In the genomic region with DNA sequence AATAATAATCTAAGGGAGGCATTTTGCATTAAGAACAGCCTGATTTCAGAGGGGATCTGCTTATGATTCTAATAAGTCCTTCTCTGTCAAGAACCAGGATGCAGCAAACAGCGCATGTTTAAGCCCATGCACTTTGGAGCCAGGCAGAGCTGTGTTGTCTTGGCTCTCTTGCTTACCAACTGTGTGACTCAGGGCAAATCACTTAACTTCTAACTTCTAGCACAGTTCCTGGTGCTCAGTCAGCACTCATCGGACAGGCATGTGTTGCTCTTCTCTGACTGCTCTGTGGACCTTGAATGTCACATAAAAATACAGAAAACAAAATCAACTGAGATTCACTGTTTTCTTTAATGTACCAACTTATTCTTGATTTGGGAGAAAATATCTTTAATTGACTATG, we compare ENCODE assay signal across 14 cellular contexts. TPM values are rescaled to one million over a fixed set of nuclear protein-coding genes. Genes with fewer than 3 reads are reported as not detected.
A peak's percentile ranks its signal among the peaks of the same experiment; 100 is the strongest.
DNase-seq lines count a peak whose midpoint lies in the region; ATAC-seq, FAIRE-seq and TF ChIP-seq lines count a peak whose summit lies in the region.
"Had no signal": no experiment of that assay in that cellular context is flagged by ENCODE, and none has a peak within 500 bp of the region (broad histone marks: within the 10 kb centered on the region; RNA-seq: fewer than 3 reads in every experiment).

No MANE protein-coding gene starts in this region.

- H3K4me3 ChIP-seq in mammary epithelial cell (replicated peaks in 1 of 3; ENCODE audit: insufficient read depth in 1 of 3, low read depth in 2 of 3, low read length in 3 of 3) (no peak overlapping the region), right cardiac atrium (ENCODE audit: low read length) (no peak overlapping the region), gastrocnemius medialis (no peak overlapping the region)
- H3K4me3 ChIP-seq: prostate gland had no signal

- CTCF ChIA-PET in mammary epithelial cell (lab: Charles Lee; ENCODE audit: low non-redundant PET), result no interaction called here
- CTCF ChIA-PET in activated CD8-positive, alpha-beta T cell treated with anti-CD3 and anti-CD28 coated beads for 36 hours (lab: Charles Lee), result no interaction called here

- no peak for TF ChIP-seq POLR2A in gastrocnemius medialis (IDR thresholded peaks at IDR 0.05)

- no peak for FAIRE-seq in D721Med (lab: Jason Lieb, UNC)

- dilution Hi-C loops in mammary epithelial cell (cut with HindIII; ENCODE audit: low sequenced_read_pairs), result no loop called here

- H2AFZ ChIP-seq in mammary epithelial cell (ENCODE audit: low read depth, low read length), result no peak overlapping the region

- no peak overlapping the region for H3K4me3 Mint-ChIP-seq in activated CD8-positive, alpha-beta T cell treated with anti-CD3 and anti-CD28 coated beads for 36 hours
- H3K4me3 Mint-ChIP-seq: CD8-positive, alpha-beta memory T cell; dendritic cell treated with granulocyte-macrophage colony-stimulating factor and Interleukin-4, amounts not matched to agents 40 ng/mL and 50 ng/mL, for 4 days; immature natural killer cell had no signal

- no peak overlapping the region for H3K27ac ChIP-seq in mammary epithelial cell (ENCODE audit: insufficient read depth, low read depth, low read length)
- H3K27ac ChIP-seq in right cardiac atrium (ENCODE audit: low read length), result no peak overlapping the region
- H3K27ac ChIP-seq in gastrocnemius medialis, result peak overlapping the region in 2 of 4 donors; percentile 43 to 52
- H3K27ac ChIP-seq: prostate gland had no signal

- H3K36me3 ChIP-seq in mammary epithelial cell (ENCODE audit: insufficient read depth, low read length) (no peaks in the 10 kb centered on the region), gastrocnemius medialis (no peaks in the 10 kb centered on the region)
- H3K36me3 ChIP-seq: prostate gland had no signal

- H3K9me3 ChIP-seq in mammary epithelial cell (replicated peaks; ENCODE audit: insufficient read depth, low read length) (no peaks in the 10 kb centered on the region), right cardiac atrium (ENCODE audit: control insufficient read depth, low read length) (no peaks in the 10 kb centered on the region), gastrocnemius medialis (no peaks in the 10 kb centered on the region)
- H3K9me3 ChIP-seq: prostate gland had no signal

- 92% methylated on average over 2 of the region's 2 CpGs for whole genome bisulfite sequencing in mammary epithelial cell (ENCODE audit: low coverage, missing lambda C conversion rate)
- WGBS in right cardiac atrium, result 41% methylated on average over 2 of the region's 2 CpGs

- no peaks in the 10 kb centered on the region for H3K36me3 Mint-ChIP-seq in activated CD8-positive, alpha-beta T cell treated with anti-CD3 and anti-CD28 coated beads for 36 hours (ENCODE audit: low read depth)

- ATAC-seq in right cardiac atrium, result peak; percentile 85 to 87
- ATAC-seq in gastrocnemius medialis, result peak; percentile 60 to 68
- no peak for ATAC-seq in activated CD8-positive, alpha-beta T cell treated with anti-CD3 and anti-CD28 coated beads for 36 hours

- TF ChIP-seq CTCF in mammary epithelial cell (conservative IDR thresholded peaks at IDR 0.05 in 1 of 2, IDR thresholded peaks at IDR 0.05 in 1 of 2; ENCODE audit: extremely low read depth in 1 of 2, insufficient read depth in 1 of 2, low read depth in 1 of 2, low read length in 2 of 2) (no peak), gastrocnemius medialis (IDR thresholded peaks at IDR 0.05 in 4 of 5, conservative IDR thresholded peaks at IDR 0.05 in 1 of 5) (no peak), D721Med (IDR thresholded peaks at IDR 0.05; ENCODE audit: insufficient read depth, missing control alignments) (no peak)
- no peak for TF ChIP-seq CTCF in activated CD8-positive, alpha-beta T cell treated with anti-CD3 and anti-CD28 coated beads for 36 hours (IDR thresholded peaks at IDR 0.05)

- POLR2A ChIA-PET in activated CD8-positive, alpha-beta T cell treated with anti-CD3 and anti-CD28 coated beads for 36 hours (lab: Charles Lee), result no interaction called here

- no peak overlapping the region for H3K9ac ChIP-seq in mammary epithelial cell (ENCODE audit: insufficient read depth, low read length)

- H3K4me2 ChIP-seq in mammary epithelial cell (ENCODE audit: insufficient read depth, low read depth, low read length), result peak overlapping the region; percentile 25

- H3K4me1 Mint-ChIP-seq in activated CD8-positive, alpha-beta T cell treated with anti-CD3 and anti-CD28 coated beads for 36 hours (ENCODE audit: low read depth), result peaks cover 6% of the 10 kb centered on the region

- H3K4me1 ChIP-seq in mammary epithelial cell (ENCODE audit: insufficient read depth, low read length), result peaks cover 24% of the 10 kb centered on the region
- peaks cover 6% of the 10 kb centered on the region for H3K4me1 ChIP-seq in right cardiac atrium (ENCODE audit: control insufficient read depth, insufficient read depth, low read length)
- H3K4me1 ChIP-seq in gastrocnemius medialis, result peaks cover 0 to 21% of the 10 kb centered on the region in 2 donors
- H3K4me1 ChIP-seq: prostate gland had no signal

- no peak overlapping the region for H3K27ac Mint-ChIP-seq in activated CD8-positive, alpha-beta T cell treated with anti-CD3 and anti-CD28 coated beads for 36 hours
- H3K27ac Mint-ChIP-seq: dendritic cell treated with granulocyte-macrophage colony-stimulating factor and Interleukin-4, amounts not matched to agents 40 ng/mL and 50 ng/mL, for 4 days; immature natural killer cell had no signal

- DNase-seq in HCEC 1CT (peak; percentile 96), mammary epithelial cell (peak; percentile 56), right cardiac atrium (no peak), gastrocnemius medialis (peak in 1 of 2 donors; percentile 18), D721Med (ENCODE audit: insufficient read length, low spot score) (no peak)
- DNase-seq in stimulated activated CD4-positive, alpha-beta T cell treated with anti-CD3 and anti-CD28 coated beads, Interleukin-12 subunit alpha, Interleukin-12 subunit beta, amount 100 ng/mL, for 4 hours, result no peak
- DNase-seq in activated CD4-positive, alpha-beta T cell treated with anti-CD3 and anti-CD28 coated beads for 4 hours, result no peak
- no peak for DNase-seq in activated CD8-positive, alpha-beta T cell treated with anti-CD3 and anti-CD28 coated beads for 36 hours
- DNase-seq: CD8-positive, alpha-beta memory T cell; immature natural killer cell; NCI-H1105; NCI-H774 had no signal

- H3K27me3 ChIP-seq in mammary epithelial cell (ENCODE audit: insufficient read depth, low read length), result no peaks in the 10 kb centered on the region
- no peaks in the 10 kb centered on the region for H3K27me3 ChIP-seq in right cardiac atrium (ENCODE audit: control insufficient read depth, insufficient read depth)
- H3K27me3 ChIP-seq in gastrocnemius medialis, result no peaks in the 10 kb centered on the region

- no TSS peak for BruUV-seq in mammary epithelial cell (replicated peaks; lab: Mats Ljungman, UMichigan)

- no peaks in the 10 kb centered on the region for H3K27me3 Mint-ChIP-seq in activated CD8-positive, alpha-beta T cell treated with anti-CD3 and anti-CD28 coated beads for 36 hours
- H3K27me3 Mint-ChIP-seq: CD8-positive, alpha-beta memory T cell; dendritic cell treated with granulocyte-macrophage colony-stimulating factor and Interleukin-4, amounts not matched to agents 40 ng/mL and 50 ng/mL, for 4 days had no signal

- H3K79me2 ChIP-seq in mammary epithelial cell (ENCODE audit: insufficient read depth, low read length), result no peaks in the 10 kb centered on the region

- intact Hi-C loops in mammary epithelial cell (cut with micrococcal nuclease), result no loop called here
- intact Hi-C loops in right cardiac atrium (cut with DNase I), result no loop called here
- intact Hi-C loops in gastrocnemius medialis (cut with DNase I; ENCODE audit: low total_unique reads), result loop anchor here (5.0 kb wide), 1 partner anchor 39 kb away; no protein-coding TSS in a partner anchor
- intact Hi-C loops in activated CD8-positive, alpha-beta T cell treated with anti-CD3 and anti-CD28 coated beads for 36 hours (cut with micrococcal nuclease), result no loop called here

- no peaks in the 10 kb centered on the region for H4K20me1 ChIP-seq in mammary epithelial cell (ENCODE audit: insufficient read depth, low read length)

- in situ Hi-C loops in mammary epithelial cell (cut with MboI; ENCODE audit: low sequenced_read_pairs in 2 of 2) (no loop called here), gastrocnemius medialis (cut with MboI; ENCODE audit: low sequenced_read_pairs in 4 of 4) (no loop called here)

- no peaks in the 10 kb centered on the region for H3K9me3 Mint-ChIP-seq in activated CD8-positive, alpha-beta T cell treated with anti-CD3 and anti-CD28 coated beads for 36 hours
- H3K9me3 Mint-ChIP-seq: CD8-positive, alpha-beta memory T cell; dendritic cell treated with granulocyte-macrophage colony-stimulating factor and Interleukin-4, amounts not matched to agents 40 ng/mL and 50 ng/mL, for 4 days; immature natural killer cell had no signal

RNA-seq across cellular contexts. Expression of a gene that starts 56.4 kb away (rescaled TPM):
- total RNA-seq in mammary epithelial cell (100 to 1,000 TPM; 136 to 244 TPM), right cardiac atrium (100 to 1,000 TPM; 105 to 162 (median 112) TPM), gastrocnemius medialis (10 to 100 TPM; 11.9 to 21.8 (median 16.1) TPM)
- polyA plus RNA-seq in mammary epithelial cell (117 TPM), right cardiac atrium (61.2 TPM)
- polyA minus RNA-seq in mammary epithelial cell, result 123 TPM
- 10 to 100 TPM; 12.8 to 12.9 TPM for total RNA-seq in activated CD8-positive, alpha-beta T cell treated with anti-CD3 and anti-CD28 coated beads for 36 hours

Comparison
In these comparisons a context has a peak if more than half of its experiments do, and no peak if none do; other contexts are left out.
1. DNase-seq: peak in HCEC 1CT (single experiment) and mammary epithelial cell (single experiment); none in right cardiac atrium (0 of 3), stimulated activated CD4-positive, alpha-beta T cell treated with anti-CD3 and anti-CD28 coated beads, Interleukin-12 subunit alpha, Interleukin-12 subunit beta, amount 100 ng/mL, for 4 hours (single experiment), D721Med (single experiment), activated CD4-positive, alpha-beta T cell treated with anti-CD3 and anti-CD28 coated beads for 4 hours (0 of 2) and activated CD8-positive, alpha-beta T cell treated with anti-CD3 and anti-CD28 coated beads for 36 hours (single experiment).
2. RNA of a gene that starts 56.4 kb away (total RNA-seq): 136 to 244 TPM in mammary epithelial cell and 105 to 162 TPM in right cardiac atrium; 11.9 to 21.8 TPM in gastrocnemius medialis and 12.8 to 12.9 TPM in activated CD8-positive, alpha-beta T cell treated with anti-CD3 and anti-CD28 coated beads for 36 hours; every median in the first group is over 4 times any median in the second.